In genomic region chr7:114889646-114890285, GRCh38 we compare ENCODE assay signal across 10 cellular contexts. TPM values are rescaled to one million over a fixed set of nuclear protein-coding genes. Genes with fewer than 3 reads are reported as not detected.
DNase-seq lines count a peak whose midpoint lies in the region; ATAC-seq and TF ChIP-seq lines count a peak whose summit lies in the region.
"Had no signal": no experiment of that assay in that cellular context is flagged by ENCODE, and none has a peak within 500 bp of the region (broad histone marks: within the 10 kb centered on the region; RNA-seq: fewer than 3 reads in every experiment).

No MANE protein-coding gene starts in this region.

- peak overlapping the region; percentile 40 for H3K27ac Mint-ChIP-seq in Calu3 (ENCODE audit: unreplicated experiment)
- peak overlapping the region; percentile 92 to 97 for H3K27ac Mint-ChIP-seq in stimulated activated naive CD8-positive, alpha-beta T cell treated with anti-CD3 and anti-CD28 coated beads, Interleukin-15, amount 100 ng/mL, for 72 hours

- no peaks in the 10 kb centered on the region for H3K36me3 Mint-ChIP-seq in Calu3 (ENCODE audit: insufficient read depth, unreplicated experiment)

- TF ChIP-seq CTCF in Calu3 (IDR thresholded peaks at IDR 0.05; ENCODE audit: unreplicated experiment) (no peak), WERI-Rb-1 (IDR thresholded peaks at IDR 0.05; ENCODE audit: low read depth, low read length) (no peak)

- no peaks in the 10 kb centered on the region for H3K36me3 ChIP-seq in WERI-Rb-1

- no TSS peak for BruUV-seq in Calu3 (replicated peaks; lab: Mats Ljungman, UMichigan)

- no peak overlapping the region for H3K4me3 ChIP-seq in WERI-Rb-1 (ENCODE audit: low read depth, low read length)

- H3K27ac ChIP-seq in WERI-Rb-1, result no peak overlapping the region
- H3K27ac ChIP-seq: KMS-11 had no signal

- DNase-seq in Calu3 (no peak), H4 (ENCODE audit: low spot score) (peak; percentile 88), OCI-M1 (lab: John Stamatoyannopoulos, UW) (peak; percentile 33), WERI-Rb-1 (no peak), HK-2 (ENCODE audit: unreplicated experiment) (no peak), NCI-H2171 (lab: John Stamatoyannopoulos, UW) (no peak)
- DNase-seq in stimulated activated naive CD8-positive, alpha-beta T cell treated with anti-CD3 and anti-CD28 coated beads, Interleukin-15, amount 100 ng/mL, for 72 hours, result peak; percentile 18 to 24
- DNase-seq: left cardiac atrium had no signal

- H3K4me1 Mint-ChIP-seq in Calu3 (ENCODE audit: low read depth, unreplicated experiment), result no peaks in the 10 kb centered on the region
- peaks cover 34% of the 10 kb centered on the region for H3K4me1 Mint-ChIP-seq in stimulated activated naive CD8-positive, alpha-beta T cell treated with anti-CD3 and anti-CD28 coated beads, Interleukin-15, amount 100 ng/mL, for 72 hours

- H3K4me3 Mint-ChIP-seq in Calu3 (ENCODE audit: low read depth, unreplicated experiment), result no peak overlapping the region
- peak overlapping the region; percentile 30 to 57 for H3K4me3 Mint-ChIP-seq in stimulated activated naive CD8-positive, alpha-beta T cell treated with anti-CD3 and anti-CD28 coated beads, Interleukin-15, amount 100 ng/mL, for 72 hours

- H3K9me3 Mint-ChIP-seq in Calu3 (ENCODE audit: low read depth, unreplicated experiment), result peaks cover 2% of the 10 kb centered on the region
- peaks cover 9 to 22% of the 10 kb centered on the region in 2 donors for H3K9me3 Mint-ChIP-seq in stimulated activated naive CD8-positive, alpha-beta T cell treated with anti-CD3 and anti-CD28 coated beads, Interleukin-15, amount 100 ng/mL, for 72 hours

- no peaks in the 10 kb centered on the region for H3K27me3 ChIP-seq in WERI-Rb-1 (ENCODE audit: insufficient read depth, low read depth, severe bottlenecking)

- H3K27me3 Mint-ChIP-seq in Calu3 (ENCODE audit: unreplicated experiment), result no peaks in the 10 kb centered on the region
- H3K27me3 Mint-ChIP-seq in stimulated activated naive CD8-positive, alpha-beta T cell treated with anti-CD3 and anti-CD28 coated beads, Interleukin-15, amount 100 ng/mL, for 72 hours, result no peaks in the 10 kb centered on the region

- intact Hi-C loops in Calu3 (cut with micrococcal nuclease; ENCODE audit: unreplicated experiment), result no loop called here

- CTCF ChIA-PET in Calu3 (lab: Charles Lee), result interaction anchor here (0.7 to 1.0 kb wide), 4 partner anchors 9 to 463 kb away, joined by 3 to 4 read pairs (median 4); no protein-coding TSS in a partner anchor

- H3K9me3 ChIP-seq in WERI-Rb-1 (ENCODE audit: severe bottlenecking), result no peaks in the 10 kb centered on the region

- peak; percentile 96 for ATAC-seq in esophagus mucosa
- ATAC-seq in stimulated activated naive CD8-positive, alpha-beta T cell treated with anti-CD3 and anti-CD28 coated beads, Interleukin-15, amount 100 ng/mL, for 72 hours, result peak; percentile 100

RNA-seq across cellular contexts. Expression of gene MDFIC, which starts 32.1 kb away (rescaled TPM):
- total RNA-seq in Calu3 (2022) (12.5 and 13.0 TPM in 2 replicates), esophagus mucosa (23.2 TPM)
- 16.5 and 20.7 TPM in 2 replicates for total RNA-seq in H4 (2014; rRNA removed; shearing (Covaris generic))

Comparison
In these comparisons a context has a peak if more than half of its experiments do, and no peak if none do; other contexts are left out.
1. DNase-seq: peak in H4 (single experiment), OCI-M1 (single experiment) and stimulated activated naive CD8-positive, alpha-beta T cell treated with anti-CD3 and anti-CD28 coated beads, Interleukin-15, amount 100 ng/mL, for 72 hours (2 of 2); none in Calu3 (single experiment), WERI-Rb-1 (single experiment), HK-2 (single experiment) and NCI-H2171 (single experiment).